9 cellular contexts compared by ENCODE assay signal in genomic region chr6:10518461-10519216, GRCh38. TPM values are rescaled to one million over a fixed set of nuclear protein-coding genes. Genes with fewer than 3 reads are reported as not detected.
DNase-seq lines count a peak whose midpoint lies in the region; ATAC-seq, FAIRE-seq and TF ChIP-seq lines count a peak whose summit lies in the region.
"Had no signal": no experiment of that assay in that cellular context is flagged by ENCODE, and none has a peak within 500 bp of the region (broad histone marks: within the 10 kb centered on the region; RNA-seq: fewer than 3 reads in every experiment).

No MANE protein-coding gene starts in this region.

- H3K4me2 ChIP-seq in GM23338 (peak overlapping the region; percentile 1; the same call in 1 of the 2 replicates), OCI-LY3 (ENCODE audit: low read length) (0 out of 2 replicates have a peak overlapping the region, but pooled peaks have one; percentile 2), H1 (ENCODE audit: insufficient read depth in 1 of 2, low read depth in 2 of 2, low read length in 2 of 2) (no peak overlapping the region)

- POLR2A ChIA-PET in H1 (lab: Charles Lee; ENCODE audit: partially characterized antibody) = interaction anchor here (0.7 to 2.4 kb wide), 6 partner anchors 8 to 64 kb away, joined by 3 to 6 read pairs (median 3); no protein-coding TSS in a partner anchor

- H3K4me3 ChIP-seq in GM23338 = no peak overlapping the region
- no peak overlapping the region for H3K4me3 ChIP-seq in OCI-LY3 (ENCODE audit: low read length)
- H3K4me3 ChIP-seq in H1 (ENCODE audit: extremely low read depth in 1 of 4, insufficient read depth in 2 of 4, low read depth in 3 of 4, low read length in 4 of 4) = no peak overlapping the region
- no peak overlapping the region for H3K4me3 ChIP-seq in pancreas

- H2AFZ ChIP-seq in GM23338 (no peak overlapping the region), OCI-LY3 (ENCODE audit: low read depth, low read length) (peak overlapping the region; percentile 73), H1 (ENCODE audit: low read length) (no peak overlapping the region)

- WGBS in H1 (ENCODE audit: extremely low coverage in 1 of 2, insufficient coverage in 1 of 2, insufficient read length in 1 of 2, insufficient replicate concordance in 2 of 2, low coverage in 1 of 2, low lambda C conversion rate in 2 of 2, missing lambda C conversion rate in 1 of 2), 2 experiments = 68% methylated on average over 7 of the region's 7 CpGs; no CpG with 5 or more reads in 1 of the 2 experiments
- 66 to 69% methylated on average over 7 of the region's 7 CpGs for WGBS in pancreas, 2 donors

- TF ChIP-seq POLR2A in H1 (IDR thresholded peaks at IDR 0.05; ENCODE audit: control extremely low read depth in 1 of 2, low read depth in 2 of 2, low read length in 2 of 2) = no peak

- CTCF ChIA-PET in H1 (lab: Charles Lee; ENCODE audit: partially characterized antibody) = interaction anchor here (0.7 to 1.0 kb wide), 2 partner anchors 8 to 38 kb away, joined by 3 read pairs; no protein-coding TSS in a partner anchor

- FAIRE-seq in H1 (lab: Jason Lieb, UNC) = no peak
- peak; percentile 5 for FAIRE-seq in pancreas (lab: Jason Lieb, UNC)

- peaks cover 12% of the 10 kb centered on the region for H3K27me3 Mint-ChIP-seq in GM23338 (ENCODE audit: insufficient read depth, low read depth, poor library complexity)
- no peaks in the 10 kb centered on the region for H3K27me3 Mint-ChIP-seq in activated T-cell treated with anti-CD3 and anti-CD28 coated beads, Interleukin-2, amount 50 U/mL, for 72 hours (ENCODE audit: low read depth)

- ATAC-seq in GM23338 = 0 out of 3 replicates have a peak, but pooled peaks have one; percentile 3
- ATAC-seq in pancreas = peak in 3 of 4 donors; percentile 68 to 88 (median 85)
- no peak for ATAC-seq in activated T-cell treated with anti-CD3 and anti-CD28 coated beads, Interleukin-2, amount 50 U/mL, for 72 hours (replicated peaks in 1 of 2)
- ATAC-seq in GM18870 (IDR thresholded peaks at IDR 0.05; ENCODE audit: unreplicated experiment) = no peak

- no peak for TF ChIP-seq CTCF in GM23338 (conservative IDR thresholded peaks at IDR 0.05; ENCODE audit: low read depth in 2 of 2)
- no peak for TF ChIP-seq CTCF in OCI-LY3 (IDR thresholded peaks at IDR 0.05; ENCODE audit: low read depth, low read length)
- TF ChIP-seq CTCF in H1 (IDR thresholded peaks at IDR 0.05; ENCODE audit: control extremely low read depth in 1 of 3, insufficient read depth in 1 of 3, low read depth in 1 of 3, low read length in 3 of 3) = no peak
- no peak for TF ChIP-seq CTCF in pancreas (IDR thresholded peaks at IDR 0.05)

- H3K23ac ChIP-seq in H1 (ENCODE audit: insufficient read length) = no peak overlapping the region

- no peak for TF ChIP-seq RAD21 in H1 (IDR thresholded peaks at IDR 0.05 in 1 of 2, conservative IDR thresholded peaks at IDR 0.05 in 1 of 2; ENCODE audit: low read depth in 2 of 2, low read length in 2 of 2)

- no peak overlapping the region for H3K56ac ChIP-seq in H1 (replicated peaks; ENCODE audit: insufficient read length, low read depth, low read length)

- peaks cover 43% of the 10 kb centered on the region for H3K4me1 Mint-ChIP-seq in GM23338
- H3K4me1 Mint-ChIP-seq in activated T-cell treated with anti-CD3 and anti-CD28 coated beads, Interleukin-2, amount 50 U/mL, for 72 hours (ENCODE audit: low read depth) = no peaks in the 10 kb centered on the region

- H3K9me2 ChIP-seq in GM23338 (ENCODE audit: insufficient read depth) = no peaks in the 10 kb centered on the region

- H3K9me3 ChIP-seq in OCI-LY3 (ENCODE audit: insufficient read depth, low read length) = no peaks in the 10 kb centered on the region
- H3K9me3 ChIP-seq in H1 (ENCODE audit: insufficient read depth in 2 of 2, low read depth in 1 of 2, low read length in 1 of 2) = no peaks in the 10 kb centered on the region
- H3K9me3 ChIP-seq in pancreas = no peaks in the 10 kb centered on the region

- H3K4me1 ChIP-seq in GM23338 (ENCODE audit: insufficient read depth) = peaks cover 35% of the 10 kb centered on the region
- H3K4me1 ChIP-seq in OCI-LY3 (ENCODE audit: low read length) = peaks cover 24% of the 10 kb centered on the region
- peaks cover 10 to 30% (median 20%) of the 10 kb centered on the region in 4 experiments for H3K4me1 ChIP-seq in H1 (replicated peaks in 1 of 4; ENCODE audit: control insufficient read depth in 3 of 4, insufficient read depth in 4 of 4, low read length in 3 of 4)
- H3K4me1 ChIP-seq in pancreas = peaks cover 0 to 9% (median 0%) of the 10 kb centered on the region in 3 donors

- H2BK20ac ChIP-seq in H1 (ENCODE audit: low read length) = no peak overlapping the region

- H3K79me2 ChIP-seq in GM23338 (replicated peaks; ENCODE audit: insufficient read depth) (no peaks in the 10 kb centered on the region; the same call in 1 of the 2 replicates), OCI-LY3 (ENCODE audit: low read length) (no peaks in the 10 kb centered on the region), H1 (ENCODE audit: control insufficient read depth in 1 of 2, insufficient read depth in 2 of 2, low read length in 2 of 2) (no peaks in the 10 kb centered on the region)

- H3K36me3 Mint-ChIP-seq in GM23338 (ENCODE audit: low read depth) = no peaks in the 10 kb centered on the region
- no peaks in the 10 kb centered on the region for H3K36me3 Mint-ChIP-seq in activated T-cell treated with anti-CD3 and anti-CD28 coated beads, Interleukin-2, amount 50 U/mL, for 72 hours (ENCODE audit: insufficient read depth in 2 of 2)

- no peak overlapping the region for H2BK12ac ChIP-seq in H1 (ENCODE audit: low read depth, low read length)

- H3K36me3 ChIP-seq in GM23338 (ENCODE audit: insufficient read depth) (no peaks in the 10 kb centered on the region), OCI-LY3 (replicated peaks; ENCODE audit: low read depth, low read length) (no peaks in the 10 kb centered on the region), H1 (ENCODE audit: control insufficient read depth in 2 of 4, insufficient read depth in 4 of 4, low read length in 3 of 4) (no peaks in the 10 kb centered on the region), pancreas (no peaks in the 10 kb centered on the region)

- H4K20me1 ChIP-seq in GM23338 (replicated peaks; ENCODE audit: insufficient read depth) (no peaks in the 10 kb centered on the region), OCI-LY3 (ENCODE audit: insufficient read depth, low read length) (no peaks in the 10 kb centered on the region), H1 (replicated peaks in 1 of 2; ENCODE audit: control insufficient read depth in 1 of 2, insufficient read depth in 2 of 2, low read length in 2 of 2) (no peaks in the 10 kb centered on the region)

- H3K18ac ChIP-seq in H1 (ENCODE audit: extremely low read depth, low read length) = no peak overlapping the region

- H3K23me2 ChIP-seq in H1 (ENCODE audit: low read depth, low read length) = peaks cover 4% of the 10 kb centered on the region; the same call in 1 of the 2 replicates

- no peak overlapping the region for H3K4ac ChIP-seq in H1 (replicated peaks; ENCODE audit: insufficient read length, low read depth, low read length)

- no peak overlapping the region for H2AK5ac ChIP-seq in H1 (ENCODE audit: low read depth, low read length)

- no peak for TF ChIP-seq EP300 in H1 (IDR thresholded peaks at IDR 0.05; ENCODE audit: borderline replicate concordance in 1 of 2, low read depth in 2 of 2, low read length in 2 of 2)

- H3K79me1 ChIP-seq in H1 (ENCODE audit: low read depth, low read length) = no peaks in the 10 kb centered on the region

- H3K27ac Mint-ChIP-seq in GM23338 = peak overlapping the region; percentile 87
- H3K27ac Mint-ChIP-seq in activated T-cell treated with anti-CD3 and anti-CD28 coated beads, Interleukin-2, amount 50 U/mL, for 72 hours = no peak overlapping the region

- no peak overlapping the region for H2BK120ac ChIP-seq in H1 (replicated peaks; ENCODE audit: low read depth, low read length)

- H4K5ac ChIP-seq in H1 (ENCODE audit: insufficient read length, low read depth, low read length) = peak overlapping the region; percentile 67

- H2BK5ac ChIP-seq in H1 (ENCODE audit: low read depth, low read length) = peak overlapping the region; percentile 9; the same call in 1 of the 2 replicates

- no peak overlapping the region for H3K14ac ChIP-seq in H1 (ENCODE audit: insufficient read length)

- H4K8ac ChIP-seq in H1 (ENCODE audit: extremely low read depth, insufficient read depth, low read length) = no peak overlapping the region

- H3K27ac ChIP-seq in GM23338 (ENCODE audit: low read depth) = peak overlapping the region; percentile 96
- no peak overlapping the region for H3K27ac ChIP-seq in OCI-LY3 (ENCODE audit: low read length)
- H3K27ac ChIP-seq in H1 (ENCODE audit: low read depth, low read length) = peak overlapping the region; percentile 41; the same call in 1 of the 2 replicates
- peak overlapping the region in 1 of 4 donors; percentile 46 for H3K27ac ChIP-seq in pancreas

- no peak overlapping the region for H3K4me3 Mint-ChIP-seq in GM23338
- H3K4me3 Mint-ChIP-seq in activated T-cell treated with anti-CD3 and anti-CD28 coated beads, Interleukin-2, amount 50 U/mL, for 72 hours = no peak overlapping the region

- H3K9ac ChIP-seq in OCI-LY3 (ENCODE audit: low read length) (no peak overlapping the region), H1 (replicated peaks in 1 of 4; ENCODE audit: extremely low read depth in 1 of 4, low read depth in 3 of 4, low read length in 3 of 4) (no peak overlapping the region)

- no peak overlapping the region for H4K91ac ChIP-seq in H1 (replicated peaks; ENCODE audit: insufficient read length, low read length)

- intact Hi-C loops in pancreas (cut with DNase I) = no loop called here

- no peaks in the 10 kb centered on the region for H3K27me3 ChIP-seq in GM23338 (ENCODE audit: insufficient read depth)
- H3K27me3 ChIP-seq in OCI-LY3 (ENCODE audit: low read depth, low read length) = no peaks in the 10 kb centered on the region
- H3K27me3 ChIP-seq in H1 (replicated peaks in 1 of 4; ENCODE audit: control insufficient read depth in 3 of 4, extremely low read depth in 1 of 4, insufficient read depth in 3 of 4, low read length in 3 of 4) = no peaks in the 10 kb centered on the region
- H3K27me3 ChIP-seq in pancreas = no peaks in the 10 kb centered on the region

- no peak overlapping the region for H2BK15ac ChIP-seq in H1 (ENCODE audit: low read length)

- peak; percentile 50 for DNase-seq in GM23338 (ENCODE audit: low spot score)
- no peak for DNase-seq in H1 (ENCODE audit: low read depth in 1 of 2, low spot score in 2 of 2)
- no peak for DNase-seq in pancreas
- DNase-seq in HuH-7.5 (ENCODE audit: low spot score) = no peak
- no peak for DNase-seq in NCI-H1694 (lab: John Stamatoyannopoulos, UW)
- no peak for DNase-seq in activated T-cell treated with anti-CD3 and anti-CD28 coated beads, Interleukin-2, amount 50 U/mL, for 72 hours
- DNase-seq: effector CD8-positive, alpha-beta T cell had no signal

- no peaks in the 10 kb centered on the region for H3K9me3 Mint-ChIP-seq in GM23338
- H3K9me3 Mint-ChIP-seq in activated T-cell treated with anti-CD3 and anti-CD28 coated beads, Interleukin-2, amount 50 U/mL, for 72 hours = no peaks in the 10 kb centered on the region

- peaks cover 7% of the 10 kb centered on the region; the same call in 1 of the 2 replicates for H3F3A ChIP-seq in GM23338 (replicated peaks; ENCODE audit: low read depth)

RNA-seq across cellular contexts. Expression of gene GCNT2, which starts 2.5 kb away (rescaled TPM):
- total RNA-seq in GM23338 (2014; rRNA removed; shearing (Covaris generic)) = 135 and 137 TPM in 2 replicates
- polyA plus RNA-seq in GM23338 (2016; fragmentation: Nextera tagmentation; extraction: Ambion mirVana) (27.2 and 28.3 TPM in 2 replicates), H1 (2011; rRNA removed) (14.4 and 19.3 TPM in 2 replicates), pancreas (1 to 10 TPM in 1 of 2 donors, under 1 TPM in 1; 0.91 to 1.5 TPM)
- total RNA-seq in H1 (2021; fragmentation: NEBNext Ultra II Directional; extraction: Animal tissue kit (Norgen Biotek cat#: 25700)) = 52.5 and 54.3 TPM in 2 replicates
- 23.1 TPM for polyA plus RNA-seq in H1 (2011; cell fraction: cytosol; rRNA removed)
- 17.0 TPM for polyA plus RNA-seq in H1 (2011; cell fraction: nucleus; rRNA removed)
- 24.0 to 35.0 TPM (median 27.9 TPM) in 4 replicates for polyA plus RNA-seq in H1 (2012, experiment 1 of 2)
- polyA plus RNA-seq in H1 (2012, experiment 2 of 2) = 3.7 TPM
- polyA plus RNA-seq in H1 (2013, experiment 1 of 2) = 38.9 TPM
- polyA plus RNA-seq in H1 (2013, experiment 2 of 2) = 43.7 TPM
- 77.9 and 94.2 TPM in 2 replicates for polyA minus RNA-seq in H1 (2011; rRNA and poly(A)+ RNA removed)
- 36.0 TPM for polyA minus RNA-seq in H1 (2011; cell fraction: cytosol; rRNA and poly(A)+ RNA removed)
- 104 TPM for polyA minus RNA-seq in H1 (2011; cell fraction: nucleus; rRNA and poly(A)+ RNA removed)
- 1 to 10 TPM; 1.5 to 8.3 (median 2.8) TPM for total RNA-seq in pancreas
- total RNA-seq in activated T-cell treated with anti-CD3 and anti-CD28 coated beads, Interleukin-2, amount 50 U/mL, for 72 hours = 1 to 10 TPM; 1.8 to 3.1 TPM

Comparison
In these comparisons a context has a peak if more than half of its experiments do, and no peak if none do; other contexts are left out.
1. ATAC-seq: peak in GM23338 (single experiment) and pancreas (3 of 4); none in activated T-cell treated with anti-CD3 and anti-CD28 coated beads, Interleukin-2, amount 50 U/mL, for 72 hours (0 of 2) and GM18870 (single experiment).
2. H3K4me2 ChIP-seq: peak in GM23338 (single experiment) and OCI-LY3 (single experiment); none in H1 (0 of 2).